Comparison of ENCODE assay signal across 1 cellular context in genomic region chr2:200905618-200906296, GRCh38.
TF ChIP-seq lines count a peak whose summit lies in the region.

No MANE protein-coding gene starts in this region.

TF ChIP-seq in endothelial cell of umbilical vein, 7 proteins besides CTCF, POLR2A, EP300 and RAD21:
- TF ChIP-seq FOS (IDR thresholded peaks at IDR 0.05; ENCODE audit: borderline replicate concordance, insufficient read depth, low read length), result no peak
- TF ChIP-seq POLR2AphosphoS5 (IDR thresholded peaks at IDR 0.05; ENCODE audit: insufficient read depth, low read depth, low read length), result peak; percentile 26
- no peak for TF ChIP-seq MYC (IDR thresholded peaks at IDR 0.05; ENCODE audit: low read depth, low read length)
- no peak for TF ChIP-seq JUN (IDR thresholded peaks at IDR 0.05; ENCODE audit: borderline replicate concordance, insufficient read depth, insufficient read length, low read depth)
- TF ChIP-seq EZH2 (IDR thresholded peaks at IDR 0.05; ENCODE audit: borderline replicate concordance, low read depth, low read length, severe bottlenecking), result no peak
- no peak for TF ChIP-seq GATA2 (IDR thresholded peaks at IDR 0.05; ENCODE audit: insufficient read depth, insufficient read length, low read depth, low read length)
